ENCODE assay signal across 13 cellular contexts in the genomic region with DNA sequence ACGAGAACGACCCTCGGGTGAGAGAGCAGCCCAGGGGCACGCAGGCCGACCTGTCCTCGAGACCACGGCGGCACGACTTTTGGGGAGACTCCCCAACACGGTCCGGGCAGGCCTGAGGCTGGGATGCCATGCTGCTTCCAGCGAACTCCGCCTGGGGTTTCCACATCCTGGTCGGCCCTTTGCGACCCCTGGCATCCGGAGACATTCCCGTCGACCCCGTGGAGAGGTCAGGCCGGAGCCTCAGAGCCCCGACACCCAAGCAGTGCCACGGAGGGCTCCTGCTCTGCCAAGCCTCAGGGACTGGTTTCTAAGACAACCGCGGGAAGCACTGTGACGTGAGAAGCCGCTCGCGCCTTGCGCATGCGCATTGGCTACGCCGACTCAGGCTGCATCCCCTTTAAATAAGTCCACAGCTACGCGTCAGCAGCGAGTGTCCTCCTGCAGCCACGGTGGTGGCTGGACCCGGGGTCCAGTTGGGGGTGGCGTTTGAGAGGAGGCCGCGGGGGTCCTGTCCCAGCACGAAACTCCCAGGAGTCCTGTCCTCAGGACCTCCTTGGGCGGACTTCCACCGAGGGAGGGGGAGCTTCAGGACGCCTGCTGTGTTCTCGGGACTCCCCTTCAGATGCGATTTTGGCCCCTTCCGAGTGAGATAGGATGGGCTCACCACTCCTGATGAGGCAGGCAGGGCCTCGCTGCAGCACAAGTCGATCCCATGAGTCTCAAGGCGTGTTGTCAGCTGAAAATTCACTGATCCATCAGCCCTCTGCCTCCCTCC.
DNase-seq lines count a peak whose midpoint lies in the region; ATAC-seq and TF ChIP-seq lines count a peak whose summit lies in the region.
"Had no signal": no experiment of that assay in that cellular context is flagged by ENCODE, and none has a peak within 500 bp of the region (broad histone marks: within the 10 kb centered on the region; RNA-seq: fewer than 3 reads in every experiment).

No MANE protein-coding gene starts in this region.

- intact Hi-C loops in left cardiac atrium (cut with DNase I): no loop called here

- ATAC-seq in left cardiac atrium: no peak

- no peaks in the 10 kb centered on the region for H3F3A ChIP-seq in neural progenitor cell (ENCODE audit: low read depth)

- H3K4me1 Mint-ChIP-seq in neural progenitor cell: no peaks in the 10 kb centered on the region

- no peaks in the 10 kb centered on the region for H3K79me2 ChIP-seq in neural progenitor cell (ENCODE audit: low read depth)

- H3K9me3 ChIP-seq in neural progenitor cell (ENCODE audit: low read depth): no peaks in the 10 kb centered on the region

- H3K4me3 Mint-ChIP-seq in neural progenitor cell: no peak overlapping the region
- H3K4me3 Mint-ChIP-seq: type B pancreatic cell had no signal

- H2AFZ ChIP-seq in neural progenitor cell (replicated peaks): no peak overlapping the region

- no peak overlapping the region for H3K27ac ChIP-seq in neural progenitor cell
- H3K27ac ChIP-seq: SK-N-MC had no signal

- no peak for TF ChIP-seq CTCF in neural progenitor cell (IDR thresholded peaks at IDR 0.05)

- no peak overlapping the region for H3K9ac ChIP-seq in neural progenitor cell

- H3K9me3 Mint-ChIP-seq in neural progenitor cell: peaks cover 11% of the 10 kb centered on the region
- H3K9me3 Mint-ChIP-seq: type B pancreatic cell had no signal

- no peaks in the 10 kb centered on the region for H3K27me3 ChIP-seq in neural progenitor cell

- H3K4me3 ChIP-seq in neural progenitor cell: no peak overlapping the region
- H3K4me3 ChIP-seq: SK-N-MC had no signal

- DNase-seq in HT1080 (ENCODE audit: low read depth): peak; percentile 51
- DNase-seq in activated CD8-positive, alpha-beta memory T cell treated with anti-CD3 and anti-CD28 coated beads for 24 hours: peak; percentile 58
- DNase-seq in left cardiac atrium: peak; percentile 22
- peak; percentile 11 for DNase-seq in stimulated activated CD4-positive, alpha-beta T cell treated with anti-CD3 and anti-CD28 coated beads, Interleukin-4, amount 100 ng/mL, for 24 hours
- DNase-seq in midbrain (lab: John Stamatoyannopoulos, UW): no peak
- no peak for DNase-seq in medulla oblongata (ENCODE audit: extremely low spot score)
- no peak for DNase-seq in ecto neural progenitor cell (ENCODE audit: low spot score)
- no peak for DNase-seq in neural progenitor cell (ENCODE audit: low spot score)
- DNase-seq: activated gamma-delta T cell treated with Interleukin-2 at 50 U/mL for 16 hours, Calu3, NCI-H510A treated with DMSO at 0.1 percent for 48 hours had no signal

- H4K20me1 ChIP-seq in neural progenitor cell (ENCODE audit: low read depth): no peaks in the 10 kb centered on the region

- no peak overlapping the region for H3K4me2 ChIP-seq in neural progenitor cell

- H3K36me3 ChIP-seq in neural progenitor cell: no peaks in the 10 kb centered on the region

- H3K4me1 ChIP-seq in neural progenitor cell: no peaks in the 10 kb centered on the region

- H3K27ac Mint-ChIP-seq in neural progenitor cell: no peak overlapping the region
- H3K27ac Mint-ChIP-seq: type B pancreatic cell had no signal

- no peaks in the 10 kb centered on the region for H3K36me3 Mint-ChIP-seq in neural progenitor cell
- H3K36me3 Mint-ChIP-seq: type B pancreatic cell had no signal

- peaks cover 2% of the 10 kb centered on the region for H3K27me3 Mint-ChIP-seq in neural progenitor cell (ENCODE audit: insufficient read depth, low read depth)
- H3K27me3 Mint-ChIP-seq: type B pancreatic cell had no signal

Comparison
In these comparisons a context has a peak if more than half of its experiments do, and no peak if none do; other contexts are left out.
1. DNase-seq: peak in HT1080 (single experiment), activated CD8-positive, alpha-beta memory T cell treated with anti-CD3 and anti-CD28 coated beads for 24 hours (single experiment), left cardiac atrium (single experiment) and stimulated activated CD4-positive, alpha-beta T cell treated with anti-CD3 and anti-CD28 coated beads, Interleukin-4, amount 100 ng/mL, for 24 hours (single experiment); none in midbrain (single experiment), medulla oblongata (single experiment), ecto neural progenitor cell (single experiment) and neural progenitor cell (single experiment).